Comparison of ENCODE assay signal across 18 cellular contexts in genomic region chr17:7515912-7516610, GRCh38. TPM values are rescaled to one million over a fixed set of nuclear protein-coding genes. Genes with fewer than 3 reads are reported as not detected.
DNase-seq lines count a peak whose midpoint lies in the region; ATAC-seq and TF ChIP-seq lines count a peak whose summit lies in the region.
"Had no signal": no experiment of that assay in that cellular context is flagged by ENCODE, and none has a peak within 500 bp of the region (broad histone marks: within the 10 kb centered on the region; RNA-seq: fewer than 3 reads in every experiment).

No MANE protein-coding gene starts in this region.

- H3K27ac ChIP-seq in right atrium auricular region (no peak overlapping the region), left lung (peak overlapping the region in 1 of 2 donors; percentile 15), upper lobe of right lung (peak overlapping the region; percentile 51)
- H3K27ac ChIP-seq: KMS-11, psoas muscle had no signal

- H3K9me3 ChIP-seq in right atrium auricular region: no peaks in the 10 kb centered on the region
- no peaks in the 10 kb centered on the region for H3K9me3 ChIP-seq in left lung
- no peaks in the 10 kb centered on the region for H3K9me3 ChIP-seq in upper lobe of right lung
- H3K9me3 ChIP-seq: ascending aorta, psoas muscle had no signal

- H3K36me3 ChIP-seq in right atrium auricular region: peaks cover 33% of the 10 kb centered on the region
- H3K36me3 ChIP-seq in left lung: peaks cover 0 to 40% of the 10 kb centered on the region in 2 donors
- H3K36me3 ChIP-seq in upper lobe of right lung: peaks cover 34% of the 10 kb centered on the region

- H3K4me3 ChIP-seq in right atrium auricular region (no peak overlapping the region), left lung (no peak overlapping the region), upper lobe of right lung (no peak overlapping the region)
- H3K4me3 ChIP-seq: ascending aorta, dorsolateral prefrontal cortex, psoas muscle had no signal

- no peak for TF ChIP-seq CTCF in right atrium auricular region (IDR thresholded peaks at IDR 0.05)
- TF ChIP-seq CTCF in left lung (IDR thresholded peaks at IDR 0.05): no peak
- no peak for TF ChIP-seq CTCF in upper lobe of right lung (IDR thresholded peaks at IDR 0.05)

- H3K27me3 ChIP-seq in right atrium auricular region: no peaks in the 10 kb centered on the region
- H3K27me3 ChIP-seq in left lung: no peaks in the 10 kb centered on the region
- H3K27me3 ChIP-seq in upper lobe of right lung: no peaks in the 10 kb centered on the region
- H3K27me3 ChIP-seq: ascending aorta, dorsolateral prefrontal cortex had no signal

- DNase-seq in Right ventricle myocardium superior: no peak
- no peak for DNase-seq in right atrium auricular region (ENCODE audit: low spot score)
- no peak for DNase-seq in left lung
- peak; percentile 72 for DNase-seq in upper lobe of right lung
- DNase-seq in DMS153 (lab: John Stamatoyannopoulos, UW): no peak
- DNase-seq: activated CD4-positive, alpha-beta T cell treated with anti-CD3 and anti-CD28 coated beads, Interleukin-2, amount 50 U/mL, for 1 hour; dorsolateral prefrontal cortex; H9; mesendoderm; NCI-H1930; NCI-H526 treated with DMSO at 0.1 percent for 48 hours; psoas muscle; trophoblast cell had no signal

- intact Hi-C loops in Right ventricle myocardium superior (cut with DNase I): no loop called here
- intact Hi-C loops in left lung (cut with DNase I): no loop called here
- intact Hi-C loops in upper lobe of right lung (cut with DNase I): no loop called here

- H3K4me1 ChIP-seq in right atrium auricular region: no peaks in the 10 kb centered on the region
- H3K4me1 ChIP-seq in left lung: peaks cover 4 to 16% of the 10 kb centered on the region in 2 donors
- H3K4me1 ChIP-seq in upper lobe of right lung: no peaks in the 10 kb centered on the region
- H3K4me1 ChIP-seq: ascending aorta, psoas muscle had no signal

- ATAC-seq in Right ventricle myocardium superior (ENCODE audit: poor library complexity): peak; percentile 33
- ATAC-seq in left lung: peak; percentile 53
- peak; percentile 71 for ATAC-seq in upper lobe of right lung
- no peak for ATAC-seq in HG02610 (IDR thresholded peaks at IDR 0.05; ENCODE audit: unreplicated experiment)
- ATAC-seq: activated T-helper 17 cell treated with anti-CD3 and anti-CD28 coated beads, Interleukin-2, amount 50 U/mL, for 72 hours; psoas muscle had no signal

RNA-seq across cellular contexts. Expression of gene POLR2A, which starts 31.9 kb away (rescaled TPM):
- total RNA-seq in Right ventricle myocardium superior (32.9 TPM), right atrium auricular region (10 to 100 TPM; 28.4 to 41.2 TPM), left lung (100 to 1,000 TPM in 1 of 2 donors, 10 to 100 TPM in 1; 90.8 to 116 TPM), upper lobe of right lung (105 TPM)

RNA-seq across cellular contexts. Expression of gene TNFSF12, which starts 32.8 kb away (rescaled TPM):
- 34.6 TPM for total RNA-seq in Right ventricle myocardium superior
- 10 to 100 TPM; 39.6 to 50.2 TPM for total RNA-seq in right atrium auricular region
- total RNA-seq in left lung: 10 to 100 TPM; 48.5 to 50.5 TPM
- 75.7 TPM for total RNA-seq in upper lobe of right lung

RNA-seq across cellular contexts. Expression of gene SLC35G6, which starts 34.8 kb away (rescaled TPM):
- total RNA-seq in Right ventricle myocardium superior (not detected), right atrium auricular region (not detected), left lung (not detected), upper lobe of right lung (not detected)
- total RNA-seq: activated T-helper 17 cell treated with anti-CD3 and anti-CD28 coated beads, Interleukin-2, amount 50 U/mL, for 72 hours; ascending aorta; H9; psoas muscle; RPMI7951 had no signal

RNA-seq across cellular contexts. Expression of gene ZBTB4, which starts 36.6 kb away (rescaled TPM):
- total RNA-seq in Right ventricle myocardium superior: 60.3 TPM
- total RNA-seq in right atrium auricular region: 10 to 100 TPM; 50.5 to 67.3 TPM
- total RNA-seq in left lung: 10 to 100 TPM; 46.2 to 63.2 TPM
- 84.7 TPM for total RNA-seq in upper lobe of right lung

RNA-seq across cellular contexts. Expression of gene TNFSF13, which starts 42.5 kb away (rescaled TPM):
- total RNA-seq in Right ventricle myocardium superior (8.3 TPM), right atrium auricular region (10 to 100 TPM; 11.0 to 16.9 TPM), left lung (10 to 100 TPM; 79.2 to 87.4 TPM), upper lobe of right lung (101 TPM)
